Comparison of ENCODE assay signal across 17 cellular contexts in the genomic region with DNA sequence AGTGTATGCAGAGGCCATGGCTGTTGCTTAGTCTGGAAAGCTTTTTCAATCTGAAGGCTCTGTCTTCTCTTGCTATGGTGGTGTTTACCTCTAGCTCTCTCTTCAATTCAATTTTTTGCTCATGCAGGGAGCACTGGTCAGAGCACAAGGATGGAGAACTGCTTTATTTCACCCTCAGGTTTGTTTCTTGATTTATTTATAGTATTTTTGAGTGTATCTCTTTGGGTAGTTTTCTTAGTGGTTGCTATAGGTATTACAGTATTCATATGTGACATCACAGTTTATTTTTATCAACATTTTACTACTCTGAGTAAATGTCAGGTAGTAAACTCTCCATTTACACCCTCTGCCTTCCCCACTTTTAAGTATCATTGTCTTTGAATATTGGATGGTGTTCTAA.
DNase-seq lines count a peak whose midpoint lies in the region; ATAC-seq and TF ChIP-seq lines count a peak whose summit lies in the region.
"Had no signal": no experiment of that assay in that cellular context is flagged by ENCODE, and none has a peak within 500 bp of the region (broad histone marks: within the 10 kb centered on the region; RNA-seq: fewer than 3 reads in every experiment).

No MANE protein-coding gene starts in this region.

- H3K4me1 ChIP-seq in SK-N-SH (ENCODE audit: control insufficient read depth in 1 of 2, insufficient read depth in 2 of 2, low read depth in 1 of 2, low read length in 1 of 2) (peaks cover 0 to 6% of the 10 kb centered on the region in 2 experiments; a peak in 2 of 4 replicates), GM23338 (ENCODE audit: insufficient read depth) (peaks cover 25% of the 10 kb centered on the region)

- DNase-seq in SK-N-SH (no peak), RKO (ENCODE audit: low spot score) (peak; percentile 34), glutamatergic neuron (no peak), NCI-H774 (lab: John Stamatoyannopoulos, UW) (no peak), GM23338 (ENCODE audit: low spot score) (no peak), progenitor cell of endocrine pancreas (ENCODE audit: low spot score, unreplicated experiment) (no peak)
- DNase-seq in activated CD8-positive, alpha-beta memory T cell treated with anti-CD3 and anti-CD28 coated beads, Interleukin-2, amount 50 U/mL, for 48 hours, result no peak
- DNase-seq: activated T-cell treated with anti-CD3 and anti-CD28 coated beads, Interleukin-2, amount 50 U/mL, for 1 hour; CD4-positive, alpha-beta T cell; NCI-H1105; NCI-H69; ovary; small intestine had no signal

- peak overlapping the region; percentile 46; the same call in 1 of the 2 replicates for H3K9ac ChIP-seq in SK-N-SH

- peaks cover under 1% of the 10 kb centered on the region for H3K36me3 Mint-ChIP-seq in glutamatergic neuron (ENCODE audit: unreplicated experiment)
- peaks cover 2% of the 10 kb centered on the region; the same call in 2 of the 3 replicates for H3K36me3 Mint-ChIP-seq in GM23338 (ENCODE audit: low read depth)
- peaks cover 12% of the 10 kb centered on the region for H3K36me3 Mint-ChIP-seq in progenitor cell of endocrine pancreas (ENCODE audit: insufficient read depth)
- H3K36me3 Mint-ChIP-seq: activated naive CD4-positive, alpha-beta T cell treated with anti-CD3 and anti-CD28 coated beads, Interleukin-2, amount 50 U/mL, for 24 hours; stimulated activated memory B cell treated with anti-CD40 and anti-IgM and Interleukin-4, amounts not matched to agents 10 μg/mL and 1 μg/mL and 100 μg/mL, for 72 hours had no signal

- no peak overlapping the region for H3K4me3 ChIP-seq in SK-N-SH (ENCODE audit: low read depth in 2 of 2, low read length in 1 of 2)
- H3K4me3 ChIP-seq in GM23338, result no peak overlapping the region
- H3K4me3 ChIP-seq: ovary had no signal

- no peaks in the 10 kb centered on the region for H3K9me2 ChIP-seq in SK-N-SH
- no peaks in the 10 kb centered on the region for H3K9me2 ChIP-seq in GM23338 (ENCODE audit: insufficient read depth)

- H3K4me3 Mint-ChIP-seq in glutamatergic neuron (ENCODE audit: unreplicated experiment) (no peak overlapping the region), GM23338 (no peak overlapping the region), progenitor cell of endocrine pancreas (ENCODE audit: low read depth) (no peak overlapping the region)
- H3K4me3 Mint-ChIP-seq: activated naive CD4-positive, alpha-beta T cell treated with anti-CD3 and anti-CD28 coated beads, Interleukin-2, amount 50 U/mL, for 24 hours; brain; CD4-positive, alpha-beta T cell; stimulated activated memory B cell treated with anti-CD40 and anti-IgM and Interleukin-4, amounts not matched to agents 10 μg/mL and 1 μg/mL and 100 μg/mL, for 72 hours had no signal

- H3K36me3 ChIP-seq in SK-N-SH (replicated peaks in 1 of 2; ENCODE audit: control insufficient read depth in 1 of 2, insufficient read depth in 2 of 2, low read length in 1 of 2), result peaks cover 0 to 4% of the 10 kb centered on the region in 2 experiments
- H3K36me3 ChIP-seq in GM23338 (ENCODE audit: insufficient read depth), result no peaks in the 10 kb centered on the region
- H3K36me3 ChIP-seq: ovary had no signal

- H4K20me1 ChIP-seq in SK-N-SH (ENCODE audit: insufficient read depth) (no peaks in the 10 kb centered on the region), GM23338 (replicated peaks; ENCODE audit: insufficient read depth) (no peaks in the 10 kb centered on the region)

- no peak overlapping the region for H3K27ac Mint-ChIP-seq in glutamatergic neuron (ENCODE audit: unreplicated experiment)
- no peak overlapping the region for H3K27ac Mint-ChIP-seq in GM23338
- no peak overlapping the region for H3K27ac Mint-ChIP-seq in progenitor cell of endocrine pancreas
- H3K27ac Mint-ChIP-seq: activated naive CD4-positive, alpha-beta T cell treated with anti-CD3 and anti-CD28 coated beads, Interleukin-2, amount 50 U/mL, for 24 hours; brain; CD4-positive, alpha-beta T cell; stimulated activated memory B cell treated with anti-CD40 and anti-IgM and Interleukin-4, amounts not matched to agents 10 μg/mL and 1 μg/mL and 100 μg/mL, for 72 hours had no signal

- H2AFZ ChIP-seq in SK-N-SH (ENCODE audit: low read depth) (no peak overlapping the region), GM23338 (no peak overlapping the region)

- CTCF ChIA-PET in SK-N-SH (lab: Yijun Ruan, JAX), result interaction anchor here (1.6 kb wide), 1 partner anchor 13 kb away, joined by 3 read pairs; no protein-coding TSS in a partner anchor

- no peak for TF ChIP-seq RAD21 in SK-N-SH (IDR thresholded peaks at IDR 0.05; ENCODE audit: low read length)

- H3K27me3 ChIP-seq in SK-N-SH (ENCODE audit: insufficient read depth) (no peaks in the 10 kb centered on the region), GM23338 (ENCODE audit: insufficient read depth) (no peaks in the 10 kb centered on the region)
- H3K27me3 ChIP-seq: ovary had no signal

- H3K79me2 ChIP-seq in SK-N-SH (ENCODE audit: insufficient read depth), result peaks cover 76% of the 10 kb centered on the region
- peaks cover 76% of the 10 kb centered on the region for H3K79me2 ChIP-seq in GM23338 (replicated peaks; ENCODE audit: insufficient read depth)

- H3K27ac ChIP-seq in SK-N-SH (ENCODE audit: low read depth in 2 of 2, low read length in 1 of 2), result peak overlapping the region in 1 of 2 experiments; percentile 98; a peak in 2 of 4 replicates
- H3K27ac ChIP-seq in GM23338 (ENCODE audit: low read depth), result no peak overlapping the region
- H3K27ac ChIP-seq: ovary had no signal

- no peaks in the 10 kb centered on the region for H3K27me3 Mint-ChIP-seq in glutamatergic neuron (ENCODE audit: unreplicated experiment)
- H3K27me3 Mint-ChIP-seq in GM23338 (ENCODE audit: insufficient read depth, low read depth, poor library complexity), result peaks cover 6% of the 10 kb centered on the region
- H3K27me3 Mint-ChIP-seq in progenitor cell of endocrine pancreas, result no peaks in the 10 kb centered on the region
- H3K27me3 Mint-ChIP-seq: activated naive CD4-positive, alpha-beta T cell treated with anti-CD3 and anti-CD28 coated beads, Interleukin-2, amount 50 U/mL, for 24 hours; brain; CD4-positive, alpha-beta T cell had no signal

- H3K4me2 ChIP-seq in SK-N-SH, result peak overlapping the region; percentile 32; the same call in 1 of the 2 replicates
- no peak overlapping the region for H3K4me2 ChIP-seq in GM23338

- POLR2A ChIA-PET in SK-N-SH (lab: Yijun Ruan, JAX), result no interaction called here

- H3K4me1 Mint-ChIP-seq in glutamatergic neuron (ENCODE audit: low read depth, unreplicated experiment) (no peaks in the 10 kb centered on the region), GM23338 (peaks cover 17% of the 10 kb centered on the region), progenitor cell of endocrine pancreas (ENCODE audit: low read depth) (no peaks in the 10 kb centered on the region)
- H3K4me1 Mint-ChIP-seq: activated naive CD4-positive, alpha-beta T cell treated with anti-CD3 and anti-CD28 coated beads, Interleukin-2, amount 50 U/mL, for 24 hours; brain; stimulated activated memory B cell treated with anti-CD40 and anti-IgM and Interleukin-4, amounts not matched to agents 10 μg/mL and 1 μg/mL and 100 μg/mL, for 72 hours had no signal

- peaks cover 36% of the 10 kb centered on the region for H3F3A ChIP-seq in SK-N-SH (replicated peaks; ENCODE audit: insufficient read depth)
- H3F3A ChIP-seq in GM23338 (replicated peaks; ENCODE audit: low read depth), result no peaks in the 10 kb centered on the region

- TF ChIP-seq EP300 in SK-N-SH (IDR thresholded peaks at IDR 0.05; ENCODE audit: borderline replicate concordance in 1 of 2, low read depth in 1 of 2, low read length in 1 of 2), result no peak

- H3K9me3 Mint-ChIP-seq in glutamatergic neuron (ENCODE audit: unreplicated experiment), result no peaks in the 10 kb centered on the region
- peaks cover 7% of the 10 kb centered on the region; the same call in 1 of the 3 replicates for H3K9me3 Mint-ChIP-seq in GM23338
- H3K9me3 Mint-ChIP-seq in progenitor cell of endocrine pancreas (ENCODE audit: low read depth), result peaks cover 11% of the 10 kb centered on the region
- H3K9me3 Mint-ChIP-seq: activated naive CD4-positive, alpha-beta T cell treated with anti-CD3 and anti-CD28 coated beads, Interleukin-2, amount 50 U/mL, for 24 hours; stimulated activated memory B cell treated with anti-CD40 and anti-IgM and Interleukin-4, amounts not matched to agents 10 μg/mL and 1 μg/mL and 100 μg/mL, for 72 hours had no signal

- ATAC-seq in SK-N-SH treated with all-trans-retinoic acid at 6 μM for 48 hours, result no peak
- no peak for ATAC-seq in GM23338
- ATAC-seq: stimulated activated memory B cell treated with anti-CD40 and anti-IgM and Interleukin-4, amounts not matched to agents 10 μg/mL and 1 μg/mL and 100 μg/mL, for 72 hours had no signal

- no peaks in the 10 kb centered on the region for H3K9me3 ChIP-seq in SK-N-SH
- H3K9me3 ChIP-seq: ovary had no signal

- TF ChIP-seq CTCF in SK-N-SH (IDR thresholded peaks at IDR 0.05) (peak; percentile 45), glutamatergic neuron (IDR thresholded peaks at IDR 0.05; ENCODE audit: partially characterized antibody, unreplicated experiment) (peak; percentile 57), GM23338 (conservative IDR thresholded peaks at IDR 0.05; ENCODE audit: low read depth in 2 of 2) (peak in 1 of 2 experiments; percentile 45; a peak in 2 of 4 replicates), progenitor cell of endocrine pancreas (IDR thresholded peaks at IDR 0.05; ENCODE audit: unreplicated experiment) (no peak)

TF ChIP-seq in SK-N-SH treated with all-trans-retinoic acid at 6 μM for 48 hours, 23 proteins besides CTCF, POLR2A, EP300 and RAD21 (continues in another document):
- TF ChIP-seq BACH2 (CRISPR knock-in tag; IDR thresholded peaks at IDR 0.05; ENCODE audit: borderline replicate concordance) (no peak), RARB (CRISPR knock-in tag; IDR thresholded peaks at IDR 0.05) (no peak)
